9 cellular contexts compared by ENCODE assay signal in the genomic region with DNA sequence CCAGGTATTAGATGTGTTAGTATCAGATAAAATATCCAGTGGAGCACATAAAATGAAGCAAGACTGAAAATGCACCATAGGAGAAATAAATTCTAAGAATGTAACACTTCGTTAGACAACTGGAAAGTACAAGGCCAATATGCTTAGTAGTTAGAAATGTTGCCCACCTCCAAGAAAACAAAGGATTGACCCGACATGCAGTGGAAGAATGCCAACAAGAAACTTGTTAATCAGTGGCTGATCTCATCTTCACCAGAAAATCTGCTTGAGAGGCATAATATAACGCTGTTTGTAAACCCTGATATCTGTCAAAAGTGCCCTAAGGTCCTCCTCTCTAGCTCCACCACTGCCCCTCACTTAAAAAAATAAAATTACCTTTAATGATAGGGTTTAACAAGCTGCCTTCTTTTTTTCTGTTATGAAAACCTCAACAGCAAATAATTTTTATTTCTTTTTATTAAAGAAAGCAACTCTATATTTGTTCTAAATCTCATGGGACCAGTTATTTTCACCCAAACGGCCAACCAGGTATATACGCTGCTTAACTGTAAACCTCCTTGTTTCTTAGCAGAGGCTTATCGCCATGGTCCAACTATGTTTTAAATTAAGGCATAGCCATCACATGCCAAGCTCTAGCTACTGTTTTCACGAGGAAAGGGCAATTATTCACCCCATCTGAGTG. TPM values are rescaled to one million over a fixed set of nuclear protein-coding genes. Genes with fewer than 3 reads are reported as not detected.
DNase-seq lines count a peak whose midpoint lies in the region; ATAC-seq, FAIRE-seq and TF ChIP-seq lines count a peak whose summit lies in the region.
"Had no signal": no experiment of that assay in that cellular context is flagged by ENCODE, and none has a peak within 500 bp of the region (broad histone marks: within the 10 kb centered on the region; RNA-seq: fewer than 3 reads in every experiment).

No MANE protein-coding gene starts in this region.

- H3K23ac ChIP-seq in H1 (ENCODE audit: insufficient read length) = no peak overlapping the region

- H3K36me3 Mint-ChIP-seq in CD14-positive monocyte = peaks cover 23 to 30% of the 10 kb centered on the region in 2 donors
- H3K36me3 Mint-ChIP-seq in nephron progenitor cell (ENCODE audit: low read depth) = peaks cover 4% of the 10 kb centered on the region

- peak overlapping the region; percentile 98 to 100 for H3K4me2 ChIP-seq in H1 (ENCODE audit: insufficient read depth in 1 of 2, low read depth in 2 of 2, low read length in 2 of 2)

- H3K79me1 ChIP-seq in H1 (ENCODE audit: low read depth, low read length) = no peaks in the 10 kb centered on the region

- H2BK120ac ChIP-seq in H1 (replicated peaks; ENCODE audit: low read depth, low read length) = no peak overlapping the region

- H3K79me2 ChIP-seq in H1 (ENCODE audit: control insufficient read depth in 1 of 2, insufficient read depth in 2 of 2, low read length in 2 of 2) = no peaks in the 10 kb centered on the region; a peak in 1 of 4 replicates

- peaks cover 0 to 4% of the 10 kb centered on the region in 2 experiments for H4K20me1 ChIP-seq in H1 (replicated peaks in 1 of 2; ENCODE audit: control insufficient read depth in 1 of 2, insufficient read depth in 2 of 2, low read length in 2 of 2)

- H2BK5ac ChIP-seq in H1 (ENCODE audit: low read depth, low read length) = no peak overlapping the region

- CTCF ChIA-PET in H1 (lab: Charles Lee; ENCODE audit: partially characterized antibody) = interaction anchor here (0.6 to 5.4 kb wide), 21 partner anchors 24 to 450 kb away, joined by 3 to 41 read pairs (median 4); no protein-coding TSS in a partner anchor

- intact Hi-C loops in CD14-positive monocyte (cut with micrococcal nuclease) = loop anchor here (2.0 to 10.0 kb wide), 6 partner anchors 35 to 372 kb away; no protein-coding TSS in a partner anchor

- no peak overlapping the region for H3K27ac ChIP-seq in H1 (ENCODE audit: low read depth, low read length)

- H3K9ac ChIP-seq in H1 (replicated peaks in 1 of 4; ENCODE audit: extremely low read depth in 1 of 4, low read depth in 3 of 4, low read length in 3 of 4) = no peak overlapping the region

- no peak overlapping the region for H3K56ac ChIP-seq in H1 (replicated peaks; ENCODE audit: insufficient read length, low read depth, low read length)

- peaks cover 12% of the 10 kb centered on the region for H3K23me2 ChIP-seq in H1 (ENCODE audit: low read depth, low read length)

- no peak overlapping the region for H2BK15ac ChIP-seq in H1 (ENCODE audit: low read length)

- no peak overlapping the region; the same call in 1 of the 2 replicates for H2BK12ac ChIP-seq in H1 (ENCODE audit: low read depth, low read length)

- no peak overlapping the region for H3K18ac ChIP-seq in H1 (ENCODE audit: extremely low read depth, low read length)

- DNase-seq in CD14-positive monocyte (ENCODE audit: low spot score) (no peak), NCI-H82 (lab: John Stamatoyannopoulos, UW) (peak; percentile 32), H1 (ENCODE audit: low read depth in 1 of 2, low spot score in 2 of 2) (no peak), nephron progenitor cell (no peak), SKM-1 (lab: John Stamatoyannopoulos, UW; ENCODE audit: unreplicated experiment) (no peak), frontal cortex (ENCODE audit: low spot score in 2 of 2) (no peak), islet precursor cell (no peak)

- H4K91ac ChIP-seq in H1 (replicated peaks; ENCODE audit: insufficient read length, low read length) = no peak overlapping the region

- TF ChIP-seq EP300 in H1 (IDR thresholded peaks at IDR 0.05; ENCODE audit: borderline replicate concordance in 1 of 2, low read depth in 2 of 2, low read length in 2 of 2) = no peak

- H3K4ac ChIP-seq in H1 (replicated peaks; ENCODE audit: insufficient read length, low read depth, low read length) = no peak overlapping the region

- H3K9me3 Mint-ChIP-seq in CD14-positive monocyte (peaks cover 0 to 9% (median 4%) of the 10 kb centered on the region in 7 donors), nephron progenitor cell (peaks cover 13% of the 10 kb centered on the region)

- POLR2A ChIA-PET in H1 (lab: Charles Lee; ENCODE audit: partially characterized antibody) = no interaction called here

- H3K4me3 Mint-ChIP-seq in CD14-positive monocyte (peak overlapping the region; percentile 94 to 100), nephron progenitor cell (peak overlapping the region; percentile 91)

- H3K4me1 ChIP-seq in H1 (replicated peaks in 1 of 4; ENCODE audit: control insufficient read depth in 3 of 4, insufficient read depth in 4 of 4, low read length in 3 of 4) = peaks cover 0 to 6% (median 2%) of the 10 kb centered on the region in 4 experiments; a peak in 5 of 7 replicates

- FAIRE-seq in H1 (lab: Jason Lieb, UNC) (no peak), frontal cortex (lab: Jason Lieb, UNC) (no peak)
- FAIRE-seq: endothelial cell of umbilical vein had no signal

- no peak overlapping the region for H2AFZ ChIP-seq in H1 (ENCODE audit: low read length)

- H3K14ac ChIP-seq in H1 (ENCODE audit: insufficient read length) = no peak overlapping the region

- H3K36me3 ChIP-seq in H1 (ENCODE audit: control insufficient read depth in 2 of 4, insufficient read depth in 4 of 4, low read length in 3 of 4) = no peaks in the 10 kb centered on the region

- 82% methylated on average over 7 of the region's 7 CpGs; no CpG with 5 or more reads in 1 of the 2 experiments for WGBS in H1 (ENCODE audit: extremely low coverage in 1 of 2, insufficient coverage in 1 of 2, insufficient read length in 1 of 2, insufficient replicate concordance in 2 of 2, low coverage in 1 of 2, low lambda C conversion rate in 2 of 2, missing lambda C conversion rate in 1 of 2), 2 experiments

- TF ChIP-seq POLR2A in H1 (IDR thresholded peaks at IDR 0.05; ENCODE audit: control extremely low read depth in 1 of 2, low read depth in 2 of 2, low read length in 2 of 2) = no peak

- no peak overlapping the region for H2AK5ac ChIP-seq in H1 (ENCODE audit: low read depth, low read length)

- no peaks in the 10 kb centered on the region for H3K9me3 ChIP-seq in H1 (ENCODE audit: insufficient read depth in 2 of 2, low read depth in 1 of 2, low read length in 1 of 2)

- TF ChIP-seq CTCF in CD14-positive monocyte (IDR thresholded peaks at IDR 0.05) (no peak), H1 (IDR thresholded peaks at IDR 0.05; ENCODE audit: control extremely low read depth in 1 of 3, insufficient read depth in 1 of 3, low read depth in 1 of 3, low read length in 3 of 3) (no peak), nephron progenitor cell (IDR thresholded peaks at IDR 0.05) (no peak)

- TF ChIP-seq RAD21 in H1 (IDR thresholded peaks at IDR 0.05 in 1 of 2, conservative IDR thresholded peaks at IDR 0.05 in 1 of 2; ENCODE audit: low read depth in 2 of 2, low read length in 2 of 2) = no peak

- H4K8ac ChIP-seq in H1 (ENCODE audit: extremely low read depth, insufficient read depth, low read length) = no peak overlapping the region

- peak overlapping the region; percentile 62 to 79 (median 70); a peak in 5 of 8 replicates for H3K4me3 ChIP-seq in H1 (ENCODE audit: extremely low read depth in 1 of 4, insufficient read depth in 2 of 4, low read depth in 3 of 4, low read length in 4 of 4)

- H3K27me3 Mint-ChIP-seq in CD14-positive monocyte (ENCODE audit: low read depth in 3 of 3) (peaks cover 9 to 21% (median 20%) of the 10 kb centered on the region in 3 donors), nephron progenitor cell (ENCODE audit: low read depth, poor library complexity) (peaks cover 17% of the 10 kb centered on the region)

- no peak overlapping the region for H2BK20ac ChIP-seq in H1 (ENCODE audit: low read length)

- H3K27me3 ChIP-seq in H1 (replicated peaks in 1 of 4; ENCODE audit: control insufficient read depth in 3 of 4, extremely low read depth in 1 of 4, insufficient read depth in 3 of 4, low read length in 3 of 4) = peaks cover 2 to 10% (median 7%) of the 10 kb centered on the region in 4 experiments; a peak in 6 of 7 replicates

- peak overlapping the region; percentile 91 to 100 (median 98) for H3K27ac Mint-ChIP-seq in CD14-positive monocyte
- no peak overlapping the region for H3K27ac Mint-ChIP-seq in nephron progenitor cell

- H4K5ac ChIP-seq in H1 (ENCODE audit: insufficient read length, low read depth, low read length) = no peak overlapping the region

- H3K4me1 Mint-ChIP-seq in CD14-positive monocyte (peaks cover 40% of the 10 kb centered on the region), nephron progenitor cell (peaks cover 71% of the 10 kb centered on the region)

- ATAC-seq in HG02610 (IDR thresholded peaks at IDR 0.05; ENCODE audit: unreplicated experiment) = no peak

TF ChIP-seq in H1, 55 proteins besides CTCF, POLR2A, EP300 and RAD21:
- TF ChIP-seq TCF12 (IDR thresholded peaks at IDR 0.05; ENCODE audit: low read depth, low read length) = no peak

RNA-seq across cellular contexts. Expression of a gene that starts 1.8 kb away (rescaled TPM):
- 10 to 100 TPM; 36.6 to 76.9 TPM for polyA plus RNA-seq in CD14-positive monocyte
- total RNA-seq in H1 (2021; fragmentation: NEBNext Ultra II Directional; extraction: Animal tissue kit (Norgen Biotek cat#: 25700)) = 4.6 and 4.7 TPM in 2 replicates
- 1.2 and 1.6 TPM in 2 replicates for polyA plus RNA-seq in H1 (2011; rRNA removed)
- polyA plus RNA-seq in H1 (2011; cell fraction: cytosol; rRNA removed) = 1.4 TPM
- 3.3 TPM for polyA plus RNA-seq in H1 (2011; cell fraction: nucleus; rRNA removed)
- 2.1 to 3.4 TPM (median 2.5 TPM) in 4 replicates for polyA plus RNA-seq in H1 (2012, experiment 1 of 2)
- 1.0 TPM for polyA plus RNA-seq in H1 (2012, experiment 2 of 2)
- polyA plus RNA-seq in H1 (2013, experiment 1 of 2) = 2.8 TPM
- polyA plus RNA-seq in H1 (2013, experiment 2 of 2) = 2.4 TPM
- polyA minus RNA-seq in H1 (2011; rRNA and poly(A)+ RNA removed) = 6.9 and 7.9 TPM in 2 replicates
- 3.0 TPM for polyA minus RNA-seq in H1 (2011; cell fraction: cytosol; rRNA and poly(A)+ RNA removed)
- polyA minus RNA-seq in H1 (2011; cell fraction: nucleus; rRNA and poly(A)+ RNA removed) = 13.1 TPM
- total RNA-seq in frontal cortex = 48.1 TPM
- total RNA-seq: endothelial cell of umbilical vein had no signal
- polyA plus RNA-seq: endothelial cell of umbilical vein had no signal
